22 cellular contexts compared by ENCODE assay signal in genomic region chr11:60307507-60308195, GRCh38. TPM values are rescaled to one million over a fixed set of nuclear protein-coding genes. Genes with fewer than 3 reads are reported as not detected.
DNase-seq lines count a peak whose midpoint lies in the region; ATAC-seq and FAIRE-seq lines count a peak whose summit lies in the region.
"Had no signal": no experiment of that assay in that cellular context is flagged by ENCODE, and none has a peak within 500 bp of the region (broad histone marks: within the 10 kb centered on the region; RNA-seq: fewer than 3 reads in every experiment).

No MANE protein-coding gene starts in this region.

- peak overlapping the region; percentile 97 for H3K27ac Mint-ChIP-seq in activated T-cell treated with anti-CD3 and anti-CD28 coated beads, Interleukin-2, amount 50 U/mL, for 24 hours
- H3K27ac Mint-ChIP-seq in activated naive CD8-positive, alpha-beta T cell treated with anti-CD3 and anti-CD28 coated beads for 36 hours = peak overlapping the region; percentile 89
- peak overlapping the region; percentile 30 for H3K27ac Mint-ChIP-seq in stimulated activated effector memory CD8-positive, alpha-beta T cell treated with anti-CD3 and anti-CD28 coated beads, Interleukin-12 subunit alpha, Interleukin-12 subunit beta, amount 100 ng/mL, for 72 hours
- H3K27ac Mint-ChIP-seq: WTC11 had no signal

- ATAC-seq in stimulated activated effector memory CD8-positive, alpha-beta T cell treated with anti-CD3 and anti-CD28 coated beads, Interleukin-12 subunit alpha, Interleukin-12 subunit beta, amount 100 ng/mL, for 72 hours = peak; percentile 89
- ATAC-seq in HG03442 (IDR thresholded peaks at IDR 0.05; ENCODE audit: unreplicated experiment) = no peak
- no peak for ATAC-seq in GM19467 (IDR thresholded peaks at IDR 0.05; ENCODE audit: unreplicated experiment)
- no peak for ATAC-seq in GM21367 (IDR thresholded peaks at IDR 0.05; ENCODE audit: unreplicated experiment)
- ATAC-seq: psoas muscle, WTC11 had no signal

- no peaks in the 10 kb centered on the region for H3K36me3 Mint-ChIP-seq in activated T-cell treated with anti-CD3 and anti-CD28 coated beads, Interleukin-2, amount 50 U/mL, for 24 hours (ENCODE audit: low read depth)
- H3K36me3 Mint-ChIP-seq in activated naive CD8-positive, alpha-beta T cell treated with anti-CD3 and anti-CD28 coated beads for 36 hours = no peaks in the 10 kb centered on the region
- no peaks in the 10 kb centered on the region for H3K36me3 Mint-ChIP-seq in stimulated activated effector memory CD8-positive, alpha-beta T cell treated with anti-CD3 and anti-CD28 coated beads, Interleukin-12 subunit alpha, Interleukin-12 subunit beta, amount 100 ng/mL, for 72 hours
- H3K36me3 Mint-ChIP-seq: WTC11 had no signal

- DNase-seq in activated T-cell treated with anti-CD3 and anti-CD28 coated beads, Interleukin-2, amount 50 U/mL, for 24 hours = peak; percentile 39
- no peak for DNase-seq in activated T-cell treated with anti-CD3 and anti-CD28 coated beads, Interleukin-2, amount 50 U/mL, for 1 hour
- no peak for DNase-seq in GM19239 (ENCODE audit: insufficient read length, low spot score)
- peak; percentile 10 for DNase-seq in activated naive CD8-positive, alpha-beta T cell treated with anti-CD3 and anti-CD28 coated beads for 36 hours
- peak in 1 of 2 donors; percentile 65 for DNase-seq in stimulated activated effector memory CD8-positive, alpha-beta T cell treated with anti-CD3 and anti-CD28 coated beads, Interleukin-12 subunit alpha, Interleukin-12 subunit beta, amount 100 ng/mL, for 72 hours (ENCODE audit: low spot score in 2 of 2)
- DNase-seq: EL, GOT3, KG1, kidney, midbrain, NCI-H1048, NCI-H2081 treated with DMSO at 0.1 percent for 48 hours, NCI-H524, psoas muscle, SJCRH30 had no signal

- peaks cover 26% of the 10 kb centered on the region for H3K4me1 Mint-ChIP-seq in activated T-cell treated with anti-CD3 and anti-CD28 coated beads, Interleukin-2, amount 50 U/mL, for 24 hours (ENCODE audit: low read depth)
- peaks cover 17% of the 10 kb centered on the region for H3K4me1 Mint-ChIP-seq in activated naive CD8-positive, alpha-beta T cell treated with anti-CD3 and anti-CD28 coated beads for 36 hours
- no peaks in the 10 kb centered on the region for H3K4me1 Mint-ChIP-seq in stimulated activated effector memory CD8-positive, alpha-beta T cell treated with anti-CD3 and anti-CD28 coated beads, Interleukin-12 subunit alpha, Interleukin-12 subunit beta, amount 100 ng/mL, for 72 hours

- H3K4me3 Mint-ChIP-seq in activated T-cell treated with anti-CD3 and anti-CD28 coated beads, Interleukin-2, amount 50 U/mL, for 24 hours = no peak overlapping the region
- no peak overlapping the region for H3K4me3 Mint-ChIP-seq in activated naive CD8-positive, alpha-beta T cell treated with anti-CD3 and anti-CD28 coated beads for 36 hours
- H3K4me3 Mint-ChIP-seq in stimulated activated effector memory CD8-positive, alpha-beta T cell treated with anti-CD3 and anti-CD28 coated beads, Interleukin-12 subunit alpha, Interleukin-12 subunit beta, amount 100 ng/mL, for 72 hours = no peak overlapping the region
- H3K4me3 Mint-ChIP-seq: WTC11 had no signal

- peaks cover 38% of the 10 kb centered on the region for H3K27me3 Mint-ChIP-seq in activated T-cell treated with anti-CD3 and anti-CD28 coated beads, Interleukin-2, amount 50 U/mL, for 24 hours
- peaks cover 25% of the 10 kb centered on the region for H3K27me3 Mint-ChIP-seq in activated naive CD8-positive, alpha-beta T cell treated with anti-CD3 and anti-CD28 coated beads for 36 hours

- FAIRE-seq in GM19239 (lab: Jason Lieb, UNC) = peak; percentile 81
- FAIRE-seq: endometrium, kidney had no signal

- H3K9me3 Mint-ChIP-seq in activated T-cell treated with anti-CD3 and anti-CD28 coated beads, Interleukin-2, amount 50 U/mL, for 24 hours = no peaks in the 10 kb centered on the region
- H3K9me3 Mint-ChIP-seq in activated naive CD8-positive, alpha-beta T cell treated with anti-CD3 and anti-CD28 coated beads for 36 hours = no peaks in the 10 kb centered on the region
- no peaks in the 10 kb centered on the region for H3K9me3 Mint-ChIP-seq in stimulated activated effector memory CD8-positive, alpha-beta T cell treated with anti-CD3 and anti-CD28 coated beads, Interleukin-12 subunit alpha, Interleukin-12 subunit beta, amount 100 ng/mL, for 72 hours
- H3K9me3 Mint-ChIP-seq: WTC11 had no signal

RNA-seq across cellular contexts. Expression of gene MS4A6E, which starts 19.4 kb away (rescaled TPM):
- not detected for total RNA-seq in activated naive CD8-positive, alpha-beta T cell treated with anti-CD3 and anti-CD28 coated beads for 36 hours
- total RNA-seq: hepatocyte, psoas muscle, SJCRH30, smooth muscle cell, WTC11 had no signal

RNA-seq across cellular contexts. Expression of gene MS4A4A, which starts 27.2 kb away (rescaled TPM):
- not detected for total RNA-seq in activated naive CD8-positive, alpha-beta T cell treated with anti-CD3 and anti-CD28 coated beads for 36 hours
- total RNA-seq: SJCRH30, smooth muscle cell, WTC11 had no signal

Comparison
In these comparisons a context has a peak if more than half of its experiments do, and no peak if none do; other contexts are left out.
1. DNase-seq: peak in activated T-cell treated with anti-CD3 and anti-CD28 coated beads, Interleukin-2, amount 50 U/mL, for 24 hours (single experiment) and activated naive CD8-positive, alpha-beta T cell treated with anti-CD3 and anti-CD28 coated beads for 36 hours (single experiment); none in activated T-cell treated with anti-CD3 and anti-CD28 coated beads, Interleukin-2, amount 50 U/mL, for 1 hour (single experiment) and GM19239 (single experiment).
2. H3K27ac Mint-ChIP-seq: peak in every context shown above with its lines; median percentile 97 in activated T-cell treated with anti-CD3 and anti-CD28 coated beads, Interleukin-2, amount 50 U/mL, for 24 hours; 89 in activated naive CD8-positive, alpha-beta T cell treated with anti-CD3 and anti-CD28 coated beads for 36 hours; 30 in stimulated activated effector memory CD8-positive, alpha-beta T cell treated with anti-CD3 and anti-CD28 coated beads, Interleukin-12 subunit alpha, Interleukin-12 subunit beta, amount 100 ng/mL, for 72 hours.